Comparison of ENCODE assay signal across 9 cellular contexts in genomic region chr14:58107947-58108552, GRCh38. TPM values are rescaled to one million over a fixed set of nuclear protein-coding genes. Genes with fewer than 3 reads are reported as not detected.
A peak's percentile ranks its signal among the peaks of the same experiment; 100 is the strongest.
DNase-seq lines count a peak whose midpoint lies in the region; ATAC-seq and TF ChIP-seq lines count a peak whose summit lies in the region.
"Had no signal": no experiment of that assay in that cellular context is flagged by ENCODE, and none has a peak within 500 bp of the region (broad histone marks: within the 10 kb centered on the region; RNA-seq: fewer than 3 reads in every experiment).

No MANE protein-coding gene starts in this region.

- no peak overlapping the region for H3T11ph ChIP-seq in H9 (ENCODE audit: low read length)

- no peak overlapping the region for H2BK5ac ChIP-seq in H9 (ENCODE audit: insufficient read length, low read length)

- H3K27me3 Mint-ChIP-seq in CD8-positive, alpha-beta memory T cell = peaks cover 0 to 21% of the 10 kb centered on the region in 2 donors
- no peaks in the 10 kb centered on the region for H3K27me3 Mint-ChIP-seq in H9 (ENCODE audit: low read depth)
- H3K27me3 Mint-ChIP-seq in activated T-cell treated with anti-CD3 and anti-CD28 coated beads, Interleukin-2, amount 50 U/mL, for 4 hours (ENCODE audit: low read depth) = peaks cover 5% of the 10 kb centered on the region
- peaks cover 30% of the 10 kb centered on the region for H3K27me3 Mint-ChIP-seq in activated T-helper 2 cell treated with anti-CD3 and anti-CD28 coated beads, Interferon-gamma antibody, Interleukin-2, Interleukin-4, amounts not matched to agents 10 μg/mL and 5 μg/mL and 100 μg/mL, durations not matched to agents 14 hours and 24 hours and 36 hours (ENCODE audit: low read depth)

- H3K4me1 Mint-ChIP-seq in CD8-positive, alpha-beta memory T cell = no peaks in the 10 kb centered on the region
- no peaks in the 10 kb centered on the region for H3K4me1 Mint-ChIP-seq in H9
- no peaks in the 10 kb centered on the region for H3K4me1 Mint-ChIP-seq in activated T-cell treated with anti-CD3 and anti-CD28 coated beads, Interleukin-2, amount 50 U/mL, for 4 hours (ENCODE audit: low read depth)
- no peaks in the 10 kb centered on the region for H3K4me1 Mint-ChIP-seq in activated T-helper 2 cell treated with anti-CD3 and anti-CD28 coated beads, Interferon-gamma antibody, Interleukin-2, Interleukin-4, amounts not matched to agents 10 μg/mL and 5 μg/mL and 100 μg/mL, durations not matched to agents 14 hours and 24 hours and 36 hours (ENCODE audit: low read depth)

- no peak overlapping the region for H3K27ac Mint-ChIP-seq in CD8-positive, alpha-beta memory T cell
- H3K27ac Mint-ChIP-seq in H9 = no peak overlapping the region
- no peak overlapping the region for H3K27ac Mint-ChIP-seq in activated T-helper 2 cell treated with anti-CD3 and anti-CD28 coated beads, Interferon-gamma antibody, Interleukin-2, Interleukin-4, amounts not matched to agents 10 μg/mL and 5 μg/mL and 100 μg/mL, durations not matched to agents 14 hours and 24 hours and 36 hours

- no peak overlapping the region for H4K91ac ChIP-seq in H9 (ENCODE audit: insufficient read length, low read depth, low read length)

- H4K5ac ChIP-seq in H9 (ENCODE audit: insufficient read length, low read depth, low read length) = no peak overlapping the region

- H3K36me3 Mint-ChIP-seq in CD8-positive, alpha-beta memory T cell = no peaks in the 10 kb centered on the region
- H3K36me3 Mint-ChIP-seq in H9 (ENCODE audit: insufficient read depth in 1 of 3, low read depth in 3 of 3) = no peaks in the 10 kb centered on the region
- no peaks in the 10 kb centered on the region for H3K36me3 Mint-ChIP-seq in activated T-cell treated with anti-CD3 and anti-CD28 coated beads, Interleukin-2, amount 50 U/mL, for 4 hours (ENCODE audit: insufficient read depth)
- H3K36me3 Mint-ChIP-seq in activated T-helper 2 cell treated with anti-CD3 and anti-CD28 coated beads, Interferon-gamma antibody, Interleukin-2, Interleukin-4, amounts not matched to agents 10 μg/mL and 5 μg/mL and 100 μg/mL, durations not matched to agents 14 hours and 24 hours and 36 hours (ENCODE audit: low read depth) = no peaks in the 10 kb centered on the region

- no peak overlapping the region for H3K18ac ChIP-seq in H9 (ENCODE audit: insufficient read length, low read depth, low read length)

- peak in 4 of 5 donors; percentile 15 to 49 (median 28) for DNase-seq in CD8-positive, alpha-beta memory T cell
- no peak for DNase-seq in H9
- DNase-seq in NCI-H526 (lab: John Stamatoyannopoulos, UW) = peak; percentile 7 to 61
- DNase-seq in activated T-cell treated with anti-CD3 and anti-CD28 coated beads, Interleukin-2, amount 50 U/mL, for 4 hours = peak; percentile 12
- peak; percentile 68 for DNase-seq in globus pallidus (ENCODE audit: low spot score)
- peak; percentile 75 for DNase-seq in renal cortical epithelial cell (ENCODE audit: low read depth)
- no peak for DNase-seq in activated T-helper 2 cell treated with anti-CD3 and anti-CD28 coated beads, Interferon-gamma antibody, Interleukin-2, Interleukin-4, amounts not matched to agents 10 μg/mL and 5 μg/mL and 100 μg/mL, durations not matched to agents 14 hours and 24 hours and 36 hours (ENCODE audit: low spot score)

- H3K27me3 ChIP-seq in CD8-positive, alpha-beta memory T cell (ENCODE audit: insufficient read depth, low read length, poor library complexity, severe bottlenecking) = no peaks in the 10 kb centered on the region
- no peaks in the 10 kb centered on the region for H3K27me3 ChIP-seq in H9 (ENCODE audit: insufficient read depth, low read length)

- H3K4me3 Mint-ChIP-seq in CD8-positive, alpha-beta memory T cell = no peak overlapping the region
- no peak overlapping the region for H3K4me3 Mint-ChIP-seq in H9
- H3K4me3 Mint-ChIP-seq in activated T-cell treated with anti-CD3 and anti-CD28 coated beads, Interleukin-2, amount 50 U/mL, for 4 hours = no peak overlapping the region
- no peak overlapping the region for H3K4me3 Mint-ChIP-seq in activated T-helper 2 cell treated with anti-CD3 and anti-CD28 coated beads, Interferon-gamma antibody, Interleukin-2, Interleukin-4, amounts not matched to agents 10 μg/mL and 5 μg/mL and 100 μg/mL, durations not matched to agents 14 hours and 24 hours and 36 hours (ENCODE audit: low read depth)

- H3K36me3 ChIP-seq in CD8-positive, alpha-beta memory T cell (ENCODE audit: insufficient read depth, low read length) = no peaks in the 10 kb centered on the region
- H3K36me3 ChIP-seq: SJSA1 had no signal

- H3K4me2 ChIP-seq in H9 (ENCODE audit: insufficient read depth, insufficient read length, low read length) = no peak overlapping the region

- TF ChIP-seq CTCF in H9 (conservative IDR thresholded peaks at IDR 0.05) = peak; percentile 82

- no peaks in the 10 kb centered on the region for H4K20me1 ChIP-seq in H9 (ENCODE audit: control insufficient read depth, insufficient read depth, insufficient read length)

- H3K79me2 ChIP-seq in H9 (ENCODE audit: insufficient read depth, low read length) = no peaks in the 10 kb centered on the region

- no peak overlapping the region for H3K4ac ChIP-seq in H9 (ENCODE audit: low read depth, low read length)

- H2AFZ ChIP-seq in H9 (ENCODE audit: low read length) = no peak overlapping the region

- no peak overlapping the region for H3K9ac ChIP-seq in H9 (ENCODE audit: extremely low read depth, insufficient read length, low read length)

- no peak overlapping the region for H2BK20ac ChIP-seq in H9 (ENCODE audit: low read depth, low read length, poor library complexity, severe bottlenecking)

- no peak overlapping the region for H3K14ac ChIP-seq in H9 (ENCODE audit: insufficient read depth, low read length)

- no peak overlapping the region for H2BK120ac ChIP-seq in H9 (ENCODE audit: low read depth, low read length, poor library complexity, severe bottlenecking)

- H3K9me3 ChIP-seq in CD8-positive, alpha-beta memory T cell (ENCODE audit: low read length) = no peaks in the 10 kb centered on the region
- no peaks in the 10 kb centered on the region for H3K9me3 ChIP-seq in H9 (ENCODE audit: control insufficient read depth, low read depth, low read length)
- H3K9me3 ChIP-seq: SJSA1 had no signal

- H3K9me3 Mint-ChIP-seq in CD8-positive, alpha-beta memory T cell = no peaks in the 10 kb centered on the region
- H3K9me3 Mint-ChIP-seq in H9 = no peaks in the 10 kb centered on the region
- no peaks in the 10 kb centered on the region for H3K9me3 Mint-ChIP-seq in activated T-cell treated with anti-CD3 and anti-CD28 coated beads, Interleukin-2, amount 50 U/mL, for 4 hours
- H3K9me3 Mint-ChIP-seq in activated T-helper 2 cell treated with anti-CD3 and anti-CD28 coated beads, Interferon-gamma antibody, Interleukin-2, Interleukin-4, amounts not matched to agents 10 μg/mL and 5 μg/mL and 100 μg/mL, durations not matched to agents 14 hours and 24 hours and 36 hours = no peaks in the 10 kb centered on the region

- POLR2A ChIA-PET in CD8-positive, alpha-beta memory T cell (lab: Charles Lee) = no interaction called here

- intact Hi-C loops in activated T-helper 2 cell treated with anti-CD3 and anti-CD28 coated beads, Interferon-gamma antibody, Interleukin-2, Interleukin-4, amounts not matched to agents 10 μg/mL and 5 μg/mL and 100 μg/mL, durations not matched to agents 14 hours and 24 hours and 36 hours (cut with micrococcal nuclease) = loop anchor here (1.0 to 10.0 kb wide), 3 partner anchors 58 to 257 kb away; partner anchors contain the start of gene PSMA3

- no peak overlapping the region for H3K4me3 ChIP-seq in CD8-positive, alpha-beta memory T cell (ENCODE audit: low read length)
- H3K4me3 ChIP-seq: SJSA1 had no signal

- no peak overlapping the region for H3K23ac ChIP-seq in H9 (ENCODE audit: insufficient read length, low read depth, low read length)

- WGBS in H9 (ENCODE audit: extremely low coverage, insufficient read length, low lambda C conversion rate) = no CpG with 5 or more reads among the region's 4 CpGs

- no peak overlapping the region for H3K56ac ChIP-seq in H9 (ENCODE audit: insufficient read length, low read depth, low read length)

- no peak overlapping the region for H2AK5ac ChIP-seq in H9 (ENCODE audit: insufficient read length, low read length)

- no peaks in the 10 kb centered on the region for H3K79me1 ChIP-seq in H9 (ENCODE audit: insufficient read depth, low read depth, low read length, poor library complexity, severe bottlenecking)

- ATAC-seq in activated T-cell treated with anti-CD3 and anti-CD28 coated beads, Interleukin-2, amount 50 U/mL, for 4 hours = peak in 1 of 2 donors; percentile 37
- ATAC-seq in GM18519 (IDR thresholded peaks at IDR 0.05; ENCODE audit: low FRiP score, unreplicated experiment) = no peak

- H3K27ac ChIP-seq in CD8-positive, alpha-beta memory T cell (ENCODE audit: low read depth, low read length) = no peak overlapping the region
- H3K27ac ChIP-seq in H9 (ENCODE audit: insufficient read length, low read depth, low read length) = no peak overlapping the region
- H3K27ac ChIP-seq: SJSA1 had no signal

- CTCF ChIA-PET in CD8-positive, alpha-beta memory T cell (lab: Charles Lee) = interaction anchor here (0.6 to 4.3 kb wide), 5 partner anchors 20 to 1469 kb away, joined by 3 to 17 read pairs (median 3); partner anchors contain the start of gene TOMM20L

- H2BK12ac ChIP-seq in H9 (ENCODE audit: insufficient read length, low read depth, low read length) = no peak overlapping the region

- H3K4me1 ChIP-seq in CD8-positive, alpha-beta memory T cell (ENCODE audit: insufficient read depth, low read length) = no peaks in the 10 kb centered on the region
- no peaks in the 10 kb centered on the region for H3K4me1 ChIP-seq in H9 (ENCODE audit: insufficient read depth, low read length)

- no peak overlapping the region for H4K8ac ChIP-seq in H9 (replicated peaks; ENCODE audit: insufficient read length, low read depth, low read length)

- no peak overlapping the region for H2BK15ac ChIP-seq in H9 (ENCODE audit: low read depth, low read length)

- no peaks in the 10 kb centered on the region for H3K23me2 ChIP-seq in H9 (ENCODE audit: insufficient read length, low read depth, low read length, poor library complexity, severe bottlenecking)

RNA-seq across cellular contexts. Expression of gene ARMH4, which starts 44.0 kb away (rescaled TPM):
- not detected for total RNA-seq in CD8-positive, alpha-beta memory T cell
- polyA plus RNA-seq in CD8-positive, alpha-beta memory T cell = 1.2 TPM
- total RNA-seq in H9 (2021) (38.7 and 42.6 TPM in 2 replicates), renal cortical epithelial cell (8.0 and 16.2 TPM in 2 replicates)
- total RNA-seq in activated T-cell treated with anti-CD3 and anti-CD28 coated beads, Interleukin-2, amount 50 U/mL, for 4 hours = not detected
- 0.18 and 0.34 TPM in 2 replicates for total RNA-seq in activated T-helper 2 cell treated with anti-CD3 and anti-CD28 coated beads, Interferon-gamma antibody, Interleukin-2, Interleukin-4, amounts not matched to agents 10 μg/mL and 5 μg/mL and 100 μg/mL, durations not matched to agents 14 hours and 24 hours and 36 hours

Comparison
In these comparisons a context has a peak if more than half of its experiments do, and no peak if none do; other contexts are left out.
1. DNase-seq: peak in CD8-positive, alpha-beta memory T cell (4 of 5), NCI-H526 (2 of 2), activated T-cell treated with anti-CD3 and anti-CD28 coated beads, Interleukin-2, amount 50 U/mL, for 4 hours (single experiment), globus pallidus (single experiment) and renal cortical epithelial cell (single experiment); none in H9 (single experiment) and activated T-helper 2 cell treated with anti-CD3 and anti-CD28 coated beads, Interferon-gamma antibody, Interleukin-2, Interleukin-4, amounts not matched to agents 10 μg/mL and 5 μg/mL and 100 μg/mL, durations not matched to agents 14 hours and 24 hours and 36 hours (single experiment).